10 cellular contexts compared by ENCODE assay signal in genomic region chr15:81003023-81003350, GRCh38. TPM values are rescaled to one million over a fixed set of nuclear protein-coding genes. Genes with fewer than 3 reads are reported as not detected.
DNase-seq lines count a peak whose midpoint lies in the region; ATAC-seq, FAIRE-seq and TF ChIP-seq lines count a peak whose summit lies in the region.
"Had no signal": no experiment of that assay in that cellular context is flagged by ENCODE, and none has a peak within 500 bp of the region (broad histone marks: within the 10 kb centered on the region; RNA-seq: fewer than 3 reads in every experiment).

No MANE protein-coding gene starts in this region.

- no peak for TF ChIP-seq EP300 in HepG2 (IDR thresholded peaks at IDR 0.05; ENCODE audit: low read depth in 2 of 2, low read length in 2 of 2)
- no peak for TF ChIP-seq EP300 in HepG2 (CRISPR knock-in tag; IDR thresholded peaks at IDR 0.05; ENCODE audit: borderline replicate concordance)

- peak; percentile 19 for DNase-seq in activated gamma-delta T cell (lab: John Stamatoyannopoulos, UW)
- no peak for DNase-seq in activated gamma-delta T cell treated with Interleukin-2 at 50 U/mL for 16 hours
- DNase-seq in adipocyte (ENCODE audit: low read depth), result no peak
- no peak for DNase-seq in HepG2 (ENCODE audit: low spot score)
- DNase-seq in testis, result no peak
- no peak for DNase-seq in stimulated activated CD4-positive, alpha-beta T cell treated with anti-CD3 and anti-CD28 coated beads, Interleukin-15, amount 100 ng/mL, for 24 hours
- no peak for DNase-seq in ACHN
- DNase-seq: stimulated activated naive CD4-positive, alpha-beta T cell treated with Interleukin-2 at 50 U/mL for 16 hours had no signal

- no peak for ATAC-seq in HepG2
- no peak for ATAC-seq in GM21737 (IDR thresholded peaks at IDR 0.05; ENCODE audit: unreplicated experiment)

- no peaks in the 10 kb centered on the region for H3K27me3 ChIP-seq in adipocyte (replicated peaks; ENCODE audit: control insufficient read depth, insufficient read depth, low read length)
- no peaks in the 10 kb centered on the region for H3K27me3 ChIP-seq in HepG2 (ENCODE audit: control insufficient read depth in 1 of 2, insufficient read depth in 2 of 2, low read length in 2 of 2)
- H3K27me3 ChIP-seq in testis, result no peaks in the 10 kb centered on the region

- intact Hi-C loops in HepG2 (cut with micrococcal nuclease; ENCODE audit: unreplicated experiment), result no loop called here
- intact Hi-C loops in testis (cut with DNase I; ENCODE audit: low total_unique reads), result no loop called here

- no peak overlapping the region for H3K27ac ChIP-seq in HepG2 (ENCODE audit: extremely low read length, insufficient read depth, low read length)
- H3K27ac ChIP-seq in testis, result no peak overlapping the region

- no peak overlapping the region for H3K4me2 ChIP-seq in HepG2 (ENCODE audit: low read depth, low read length)

- no peak for TF ChIP-seq RAD21 in HepG2 (CRISPR knock-in tag; IDR thresholded peaks at IDR 0.05)

- peak overlapping the region; percentile 86 for H3K4me3 ChIP-seq in adipocyte (ENCODE audit: low read length)
- H3K4me3 ChIP-seq in HepG2 (replicated peaks in 1 of 3; ENCODE audit: insufficient read depth in 1 of 3, low read depth in 2 of 3, low read length in 3 of 3), result no peak overlapping the region
- peak overlapping the region; percentile 92 to 96 for H3K4me3 ChIP-seq in testis

- FAIRE-seq in HepG2 (lab: Jason Lieb, UNC), result no peak
- FAIRE-seq: RCC 7860 had no signal

- H3K36me3 ChIP-seq in adipocyte (ENCODE audit: control insufficient read depth, insufficient read depth, low read length, severe bottlenecking), result peaks cover 5% of the 10 kb centered on the region
- H3K36me3 ChIP-seq in HepG2 (replicated peaks in 1 of 2; ENCODE audit: control insufficient read depth in 1 of 2, insufficient read depth in 2 of 2, low read length in 2 of 2), result no peaks in the 10 kb centered on the region; a peak in 1 of 5 replicates
- no peaks in the 10 kb centered on the region for H3K36me3 ChIP-seq in testis (ENCODE audit: low read depth, missing control alignments)

- in situ Hi-C loops in HepG2 (cut with HindIII; ENCODE audit: extremely low pct_ligation_motif_present, low pct_unique_long_range_greater_than_20kb), result no loop called here
- in situ Hi-C loops in ACHN (cut with HindIII; ENCODE audit: low pct_ligation_motif_present, low pct_unique_long_range_greater_than_20kb, low sequenced_read_pairs), result no loop called here

- H4K20me1 ChIP-seq in HepG2 (ENCODE audit: insufficient read depth, low read length), result no peaks in the 10 kb centered on the region; the same call in 1 of the 2 replicates

- POLR2A ChIA-PET in HepG2 (lab: Yijun Ruan, JAX), result no interaction called here

- 96% methylated on average over 15 of the region's 27 CpGs for WGBS in HepG2 (ENCODE audit: low lambda C conversion rate)
- WGBS in testis, 2 donors, result 74 to 78% methylated on average over 16 to 27 of the region's 27 CpGs

- no peaks in the 10 kb centered on the region for H3K79me2 ChIP-seq in HepG2 (ENCODE audit: insufficient read depth, low read length)

- peaks cover 46% of the 10 kb centered on the region for H3K4me1 ChIP-seq in adipocyte (ENCODE audit: control insufficient read depth, insufficient read depth, low read length)
- peaks cover 40% of the 10 kb centered on the region for H3K4me1 ChIP-seq in HepG2 (ENCODE audit: insufficient read depth, low read length)
- no peaks in the 10 kb centered on the region for H3K4me1 ChIP-seq in testis

- TF ChIP-seq POLR2A in HepG2 (IDR thresholded peaks at IDR 0.05; ENCODE audit: insufficient read depth in 1 of 2, low read depth in 2 of 2, low read length in 2 of 2) (0 out of 4 replicates have a peak, but pooled peaks of 1 of the 2 experiments have one; percentile 21), testis (IDR thresholded peaks at IDR 0.05) (no peak)

- TF ChIP-seq CTCF in HepG2 (CRISPR knock-in tag; IDR thresholded peaks at IDR 0.05) (no peak), testis (IDR thresholded peaks at IDR 0.05) (no peak)

- CTCF ChIA-PET in HepG2 (lab: Yijun Ruan, JAX; ENCODE audit: low intra/inter-chr PET ratio, low total read pairs), result no interaction called here

- no peak overlapping the region for H2AFZ ChIP-seq in HepG2 (ENCODE audit: low read length)

- no TSS peak for BruUV-seq in HepG2 (replicated peaks; lab: Mats Ljungman, UMichigan)

- H3K9me3 ChIP-seq in adipocyte (ENCODE audit: control insufficient read depth, low read length), result no peaks in the 10 kb centered on the region
- H3K9me3 ChIP-seq in HepG2 (ENCODE audit: low read length), result no peaks in the 10 kb centered on the region
- no peaks in the 10 kb centered on the region for H3K9me3 ChIP-seq in testis

- peak overlapping the region; percentile 98 for H3K9ac ChIP-seq in adipocyte (ENCODE audit: low read length)
- H3K9ac ChIP-seq in HepG2 (ENCODE audit: insufficient read depth, low read depth, low read length), result no peak overlapping the region

TF ChIP-seq in HepG2, 621 proteins besides CTCF, POLR2A, EP300 and RAD21 (continues in another document):
- TF ChIP-seq JUND (CRISPR knock-in tag; IDR thresholded peaks at IDR 0.05) (no peak), ZNF878 (CRISPR knock-in tag; IDR thresholded peaks at IDR 0.05) (no peak), MED8 (CRISPR knock-in tag; IDR thresholded peaks at IDR 0.05; ENCODE audit: insufficient replicate concordance) (no peak), ZIK1 (CRISPR knock-in tag; IDR thresholded peaks at IDR 0.05; ENCODE audit: borderline replicate concordance, low read depth) (no peak), ZNF776 (CRISPR knock-in tag; IDR thresholded peaks at IDR 0.05) (0 out of 2 replicates have a peak, but pooled peaks have one; percentile 6), RBFOX2 (IDR thresholded peaks at IDR 0.05; ENCODE audit: low read depth, low read length) (peak; percentile 60; the same call in 1 of the 2 replicates)
- TF ChIP-seq, protein P1, sequence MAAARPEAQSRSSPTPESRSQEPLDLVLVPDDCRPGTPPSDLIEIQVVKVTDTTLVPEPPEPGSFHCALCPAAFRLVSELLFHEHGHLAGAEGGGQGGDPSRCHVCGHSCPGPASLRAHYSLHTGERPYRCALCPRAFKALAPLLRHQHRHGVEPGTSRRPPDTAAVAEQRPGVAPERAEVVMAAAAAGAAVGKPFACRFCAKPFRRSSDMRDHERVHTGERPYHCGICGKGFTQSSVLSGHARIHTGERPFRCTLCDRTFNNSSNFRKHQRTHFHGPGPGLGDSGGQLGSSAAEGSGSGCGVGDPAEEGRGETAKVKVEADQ (CRISPR knock-in tag; IDR thresholded peaks at IDR 0.05; ENCODE audit: borderline replicate concordance), result no peak

RNA-seq across cellular contexts. Expression of gene TLNRD1, which starts 2.3 kb away (rescaled TPM):
- total RNA-seq in HepG2 (2016; rRNA removed; fragmentation: Illumina TruSeq; extraction: Trizol) (4.6 and 5.3 TPM in 2 replicates), testis (10 to 100 TPM; 11.5 to 14.9 TPM)
- 0.81 and 0.88 TPM in 2 replicates for total RNA-seq in HepG2 (2016; cell fraction: cytosol; rRNA removed; fragmentation: Illumina TruSeq; extraction: Trizol; ENCODE audit: low read depth)
- total RNA-seq in HepG2 (2016; cell fraction: insoluble cytoplasmic fraction; rRNA removed; fragmentation: Illumina TruSeq; extraction: Trizol), result 3.8 and 5.0 TPM in 2 replicates
- total RNA-seq in HepG2 (2016; cell fraction: membrane; rRNA removed; fragmentation: Illumina TruSeq; extraction: Trizol), result 2.9 and 3.4 TPM in 2 replicates
- 4.2 and 4.3 TPM in 2 replicates for total RNA-seq in HepG2 (2016; cell fraction: nucleus; rRNA removed; fragmentation: Illumina TruSeq; extraction: Trizol)
- polyA plus RNA-seq in HepG2 (2011; rRNA removed) (3.4 and 4.7 TPM in 2 replicates), testis (ENCODE audit: insufficient read depth, low read depth, low replicate concordance) (2.6 TPM)
- polyA plus RNA-seq in HepG2 (2011; cell fraction: cytosol; rRNA removed), result 3.7 and 6.6 TPM in 2 replicates
- polyA plus RNA-seq in HepG2 (2011; cell fraction: nucleus; rRNA removed), result 4.0 and 4.6 TPM in 2 replicates
- polyA plus RNA-seq in HepG2 (2012), result 3.5 and 4.5 TPM in 2 replicates
- 0.63 and 0.80 TPM in 2 replicates for polyA plus RNA-seq in HepG2 (2016; cell fraction: cytosol; fragmentation: Illumina TruSeq; extraction: Trizol; ENCODE audit: low read depth)
- 6.0 and 6.7 TPM in 2 replicates for polyA plus RNA-seq in HepG2 (2016; cell fraction: insoluble cytoplasmic fraction; fragmentation: Illumina TruSeq; extraction: Trizol; ENCODE audit: low read depth)
- polyA plus RNA-seq in HepG2 (2016; cell fraction: membrane; fragmentation: Illumina TruSeq; extraction: Trizol; ENCODE audit: low read depth), result 3.0 and 3.5 TPM in 2 replicates
- polyA plus RNA-seq in HepG2 (2016; cell fraction: nucleus; fragmentation: Illumina TruSeq; extraction: Trizol; ENCODE audit: insufficient read depth, low read depth), result 5.2 and 5.5 TPM in 2 replicates
- 8.0 and 12.3 TPM in 2 replicates for polyA minus RNA-seq in HepG2 (2011; rRNA and poly(A)+ RNA removed; ENCODE audit: low replicate concordance)
- polyA minus RNA-seq in HepG2 (2011; cell fraction: cytosol; rRNA and poly(A)+ RNA removed), result 6.8 and 6.9 TPM in 2 replicates
- 6.1 and 7.1 TPM in 2 replicates for polyA minus RNA-seq in HepG2 (2011; cell fraction: nucleus; rRNA and poly(A)+ RNA removed)

RNA-seq across cellular contexts. Expression of gene MESD, which starts 13.4 kb away (rescaled TPM):
- total RNA-seq in HepG2 (2016; rRNA removed; fragmentation: Illumina TruSeq; extraction: Trizol), result 24.9 and 46.2 TPM in 2 replicates
- total RNA-seq in HepG2 (2016; cell fraction: cytosol; rRNA removed; fragmentation: Illumina TruSeq; extraction: Trizol; ENCODE audit: low read depth), result 6.0 and 7.2 TPM in 2 replicates
- total RNA-seq in HepG2 (2016; cell fraction: insoluble cytoplasmic fraction; rRNA removed; fragmentation: Illumina TruSeq; extraction: Trizol), result 24.0 and 45.8 TPM in 2 replicates
- 11.5 and 12.8 TPM in 2 replicates for total RNA-seq in HepG2 (2016; cell fraction: membrane; rRNA removed; fragmentation: Illumina TruSeq; extraction: Trizol)
- 41.1 and 48.6 TPM in 2 replicates for total RNA-seq in HepG2 (2016; cell fraction: nucleus; rRNA removed; fragmentation: Illumina TruSeq; extraction: Trizol)
- 15.6 and 18.0 TPM in 2 replicates for polyA plus RNA-seq in HepG2 (2011; rRNA removed)
- 13.8 and 19.5 TPM in 2 replicates for polyA plus RNA-seq in HepG2 (2011; cell fraction: cytosol; rRNA removed)
- 8.5 and 10.8 TPM in 2 replicates for polyA plus RNA-seq in HepG2 (2011; cell fraction: nucleus; rRNA removed)
- polyA plus RNA-seq in HepG2 (2012), result 29.6 and 30.4 TPM in 2 replicates
- 4.9 and 5.0 TPM in 2 replicates for polyA plus RNA-seq in HepG2 (2016; cell fraction: cytosol; fragmentation: Illumina TruSeq; extraction: Trizol; ENCODE audit: low read depth)
- 28.6 and 28.9 TPM in 2 replicates for polyA plus RNA-seq in HepG2 (2016; cell fraction: insoluble cytoplasmic fraction; fragmentation: Illumina TruSeq; extraction: Trizol; ENCODE audit: low read depth)
- 9.0 and 9.2 TPM in 2 replicates for polyA plus RNA-seq in HepG2 (2016; cell fraction: membrane; fragmentation: Illumina TruSeq; extraction: Trizol; ENCODE audit: low read depth)
- polyA plus RNA-seq in HepG2 (2016; cell fraction: nucleus; fragmentation: Illumina TruSeq; extraction: Trizol; ENCODE audit: insufficient read depth, low read depth), result 72.4 and 79.7 TPM in 2 replicates
- polyA minus RNA-seq in HepG2 (2011; rRNA and poly(A)+ RNA removed; ENCODE audit: low replicate concordance), result 9.9 and 11.1 TPM in 2 replicates
- 14.4 and 18.5 TPM in 2 replicates for polyA minus RNA-seq in HepG2 (2011; cell fraction: cytosol; rRNA and poly(A)+ RNA removed)
- 20.6 and 20.8 TPM in 2 replicates for polyA minus RNA-seq in HepG2 (2011; cell fraction: nucleus; rRNA and poly(A)+ RNA removed)
- total RNA-seq in testis, result 10 to 100 TPM; 38.5 to 39.8 TPM
- polyA plus RNA-seq in testis (ENCODE audit: insufficient read depth, low read depth, low replicate concordance), result 26.0 TPM

Comparison
In these comparisons a context has a peak if more than half of its experiments do, and no peak if none do; other contexts are left out.
1. H3K4me3 ChIP-seq: peak in adipocyte (single experiment) and testis (2 of 2); none in HepG2 (0 of 3).